In the genomic region with DNA sequence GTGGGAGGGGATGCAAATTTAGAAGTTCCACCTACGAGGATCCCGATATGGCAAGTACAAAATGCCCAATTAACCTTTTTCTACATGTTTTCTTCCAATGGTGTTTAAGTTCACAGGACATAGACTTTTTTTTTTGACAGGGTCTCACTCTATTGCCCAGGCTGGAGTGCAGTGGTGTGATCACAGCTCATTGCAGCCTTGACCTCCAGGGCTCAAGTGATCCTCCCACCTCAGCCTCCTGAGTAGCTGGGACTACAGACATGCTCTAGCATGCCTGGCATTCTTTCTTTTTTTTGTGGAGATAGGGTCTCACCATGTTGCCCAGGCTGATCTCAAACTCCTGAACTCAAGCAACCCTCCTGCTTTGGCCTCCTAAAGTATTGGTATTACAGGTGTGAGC, we compare ENCODE assay signal across 1 cellular context. TPM values are rescaled to one million over a fixed set of nuclear protein-coding genes. Genes with fewer than 3 reads are reported as not detected.
"Had no signal": no experiment of that assay in that cellular context is flagged by ENCODE, and none has a peak within 500 bp of the region (broad histone marks: within the 10 kb centered on the region; RNA-seq: fewer than 3 reads in every experiment).

No MANE protein-coding gene starts in this region.

RNA-seq across cellular contexts. Expression of a gene that starts 4.8 kb away (rescaled TPM):
- polyA plus RNA-seq: IgD-negative memory B cell had no signal

RNA-seq across cellular contexts. Expression of a gene that starts 36.5 kb away (rescaled TPM):
- polyA plus RNA-seq: IgD-negative memory B cell had no signal
